ENCODE assay signal across 1 cellular context in the genomic region with DNA sequence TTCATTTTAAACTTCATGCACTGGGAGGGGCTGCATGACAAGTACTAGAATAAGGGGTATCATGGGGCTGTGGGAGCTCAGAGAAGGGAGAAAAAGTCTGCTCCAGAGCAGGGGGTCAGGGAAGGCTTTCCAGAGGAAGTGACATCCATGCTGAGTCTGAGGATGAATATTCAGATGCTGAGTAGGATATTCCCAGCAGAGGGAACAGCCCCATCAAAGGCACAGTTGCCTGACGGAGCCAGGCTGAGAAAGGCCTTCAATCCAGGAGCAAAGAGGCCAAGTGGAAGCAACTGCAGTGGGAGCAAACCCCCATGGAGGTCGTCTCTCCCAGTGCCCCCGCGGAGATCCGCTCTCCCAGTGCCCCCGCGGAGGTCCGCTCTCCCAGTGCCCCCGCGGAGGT.
TF ChIP-seq lines count a peak whose summit lies in the region.

No MANE protein-coding gene starts in this region.

TF ChIP-seq in WTC11, 78 proteins besides CTCF, POLR2A, EP300 and RAD21 (continued from another document):
- TF ChIP-seq, protein P1, sequence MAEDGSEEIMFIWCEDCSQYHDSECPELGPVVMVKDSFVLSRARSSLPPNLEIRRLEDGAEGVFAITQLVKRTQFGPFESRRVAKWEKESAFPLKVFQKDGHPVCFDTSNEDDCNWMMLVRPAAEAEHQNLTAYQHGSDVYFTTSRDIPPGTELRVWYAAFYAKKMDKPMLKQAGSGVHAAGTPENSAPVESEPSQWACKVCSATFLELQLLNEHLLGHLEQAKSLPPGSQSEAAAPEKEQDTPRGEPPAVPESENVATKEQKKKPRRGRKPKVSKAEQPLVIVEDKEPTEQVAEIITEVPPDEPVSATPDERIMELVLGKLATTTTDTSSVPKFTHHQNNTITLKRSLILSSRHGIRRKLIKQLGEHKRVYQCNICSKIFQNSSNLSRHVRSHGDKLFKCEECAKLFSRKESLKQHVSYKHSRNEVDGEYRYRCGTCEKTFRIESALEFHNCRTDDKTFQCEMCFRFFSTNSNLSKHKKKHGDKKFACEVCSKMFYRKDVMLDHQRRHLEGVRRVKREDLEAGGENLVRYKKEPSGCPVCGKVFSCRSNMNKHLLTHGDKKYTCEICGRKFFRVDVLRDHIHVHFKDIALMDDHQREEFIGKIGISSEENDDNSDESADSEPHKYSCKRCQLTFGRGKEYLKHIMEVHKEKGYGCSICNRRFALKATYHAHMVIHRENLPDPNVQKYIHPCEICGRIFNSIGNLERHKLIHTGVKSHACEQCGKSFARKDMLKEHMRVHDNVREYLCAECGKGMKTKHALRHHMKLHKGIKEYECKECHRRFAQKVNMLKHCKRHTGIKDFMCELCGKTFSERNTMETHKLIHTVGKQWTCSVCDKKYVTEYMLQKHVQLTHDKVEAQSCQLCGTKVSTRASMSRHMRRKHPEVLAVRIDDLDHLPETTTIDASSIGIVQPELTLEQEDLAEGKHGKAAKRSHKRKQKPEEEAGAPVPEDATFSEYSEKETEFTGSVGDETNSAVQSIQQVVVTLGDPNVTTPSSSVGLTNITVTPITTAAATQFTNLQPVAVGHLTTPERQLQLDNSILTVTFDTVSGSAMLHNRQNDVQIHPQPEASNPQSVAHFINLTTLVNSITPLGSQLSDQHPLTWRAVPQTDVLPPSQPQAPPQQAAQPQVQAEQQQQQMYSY (CRISPR knock-in tag; IDR thresholded peaks at IDR 0.05), result no peak
